ENCODE assay signal across 8 cellular contexts in the genomic region with DNA sequence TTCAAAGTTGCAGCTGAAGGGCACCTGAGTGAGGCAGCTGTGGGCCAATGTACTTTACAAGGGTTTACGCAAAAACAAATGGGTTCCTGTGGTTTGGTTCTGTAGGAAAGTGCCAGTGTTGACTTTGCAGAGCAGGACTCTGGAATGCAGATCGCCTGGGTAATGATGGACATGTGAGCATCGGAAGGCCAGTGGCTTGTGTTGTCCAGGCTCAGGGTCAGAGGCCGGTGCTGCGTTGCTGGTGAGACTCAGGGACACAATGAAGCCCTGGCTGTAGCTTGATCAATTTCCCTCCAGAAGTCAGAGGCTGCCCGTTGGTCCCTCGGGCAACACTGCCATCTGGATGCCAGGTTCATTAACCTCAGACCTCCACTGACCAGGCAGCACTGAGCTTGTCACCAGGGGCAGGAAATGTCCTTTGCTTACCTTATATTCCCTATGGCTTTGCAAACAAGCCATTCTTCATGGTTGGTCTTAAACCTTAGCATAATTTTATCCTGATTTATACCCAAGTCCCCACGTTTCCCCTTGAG.
"Had no signal": no experiment of that assay in that cellular context is flagged by ENCODE, and none has a peak within 500 bp of the region (broad histone marks: within the 10 kb centered on the region; RNA-seq: fewer than 3 reads in every experiment).

No MANE protein-coding gene starts in this region.

- DNase-seq: activated CD4-positive, alpha-beta T cell treated with anti-CD3 and anti-CD28 coated beads, Interleukin-2, amount 50 U/mL, for 48 hours; activated naive CD4-positive, alpha-beta T cell treated with anti-CD3 and anti-CD28 coated beads, Interleukin-2, amount 10 ng/mL, durations not matched to agents 7 days and 5 days; activated T-cell treated with anti-CD3 and anti-CD28 coated beads, Interleukin-2, amount 50 U/mL, for 24 hours; ovary; stimulated activated CD4-positive, alpha-beta T cell treated with anti-CD3 and anti-CD28 coated beads, Interleukin-2, amount 100 ng/mL, for 48 hours; thyroid gland; WERI-Rb-1 had no signal

- H3K27ac ChIP-seq: ovary, thyroid gland, WERI-Rb-1 had no signal

- H3K4me3 ChIP-seq: ovary, thyroid gland had no signal

- H3K4me1 ChIP-seq: thyroid gland had no signal

- H3K36me3 ChIP-seq: ovary, thyroid gland, WERI-Rb-1 had no signal

- H3K9me3 ChIP-seq: ovary, thyroid gland had no signal

- ATAC-seq: stimulated activated memory B cell treated with anti-CD40 and anti-IgM and Interleukin-4, amounts not matched to agents 10 μg/mL and 1 μg/mL and 100 μg/mL, for 72 hours had no signal

- H3K27me3 ChIP-seq: ovary, thyroid gland had no signal
